In the genomic region with DNA sequence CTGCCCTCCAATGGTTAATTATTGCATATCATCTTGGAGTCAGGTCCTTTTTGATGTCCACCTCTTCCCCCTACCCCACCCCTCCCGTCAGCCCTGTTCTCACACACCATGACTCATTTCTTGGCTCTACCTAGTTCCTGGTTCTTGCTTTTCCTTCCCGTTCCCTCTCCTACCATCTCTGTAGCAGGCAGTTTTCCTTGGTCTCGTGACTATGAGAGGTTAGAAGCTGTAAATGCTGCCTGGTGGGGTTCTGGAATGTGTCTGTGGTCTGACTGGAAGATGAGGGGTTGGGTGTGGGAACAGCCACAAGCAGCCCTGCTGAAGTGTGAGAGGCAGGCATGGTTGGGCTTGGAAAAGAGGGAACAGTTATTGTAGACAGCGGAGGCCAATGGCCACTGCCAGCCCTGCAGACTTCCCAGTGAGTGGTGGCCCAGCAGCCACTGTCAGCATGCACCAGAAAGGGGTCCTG, we compare ENCODE assay signal across 1 cellular context.
TF ChIP-seq lines count a peak whose summit lies in the region.

No MANE protein-coding gene starts in this region.

TF ChIP-seq in GM23338, 12 proteins besides CTCF, POLR2A, EP300 and RAD21 (continued from another document):
- TF ChIP-seq, protein P1, sequence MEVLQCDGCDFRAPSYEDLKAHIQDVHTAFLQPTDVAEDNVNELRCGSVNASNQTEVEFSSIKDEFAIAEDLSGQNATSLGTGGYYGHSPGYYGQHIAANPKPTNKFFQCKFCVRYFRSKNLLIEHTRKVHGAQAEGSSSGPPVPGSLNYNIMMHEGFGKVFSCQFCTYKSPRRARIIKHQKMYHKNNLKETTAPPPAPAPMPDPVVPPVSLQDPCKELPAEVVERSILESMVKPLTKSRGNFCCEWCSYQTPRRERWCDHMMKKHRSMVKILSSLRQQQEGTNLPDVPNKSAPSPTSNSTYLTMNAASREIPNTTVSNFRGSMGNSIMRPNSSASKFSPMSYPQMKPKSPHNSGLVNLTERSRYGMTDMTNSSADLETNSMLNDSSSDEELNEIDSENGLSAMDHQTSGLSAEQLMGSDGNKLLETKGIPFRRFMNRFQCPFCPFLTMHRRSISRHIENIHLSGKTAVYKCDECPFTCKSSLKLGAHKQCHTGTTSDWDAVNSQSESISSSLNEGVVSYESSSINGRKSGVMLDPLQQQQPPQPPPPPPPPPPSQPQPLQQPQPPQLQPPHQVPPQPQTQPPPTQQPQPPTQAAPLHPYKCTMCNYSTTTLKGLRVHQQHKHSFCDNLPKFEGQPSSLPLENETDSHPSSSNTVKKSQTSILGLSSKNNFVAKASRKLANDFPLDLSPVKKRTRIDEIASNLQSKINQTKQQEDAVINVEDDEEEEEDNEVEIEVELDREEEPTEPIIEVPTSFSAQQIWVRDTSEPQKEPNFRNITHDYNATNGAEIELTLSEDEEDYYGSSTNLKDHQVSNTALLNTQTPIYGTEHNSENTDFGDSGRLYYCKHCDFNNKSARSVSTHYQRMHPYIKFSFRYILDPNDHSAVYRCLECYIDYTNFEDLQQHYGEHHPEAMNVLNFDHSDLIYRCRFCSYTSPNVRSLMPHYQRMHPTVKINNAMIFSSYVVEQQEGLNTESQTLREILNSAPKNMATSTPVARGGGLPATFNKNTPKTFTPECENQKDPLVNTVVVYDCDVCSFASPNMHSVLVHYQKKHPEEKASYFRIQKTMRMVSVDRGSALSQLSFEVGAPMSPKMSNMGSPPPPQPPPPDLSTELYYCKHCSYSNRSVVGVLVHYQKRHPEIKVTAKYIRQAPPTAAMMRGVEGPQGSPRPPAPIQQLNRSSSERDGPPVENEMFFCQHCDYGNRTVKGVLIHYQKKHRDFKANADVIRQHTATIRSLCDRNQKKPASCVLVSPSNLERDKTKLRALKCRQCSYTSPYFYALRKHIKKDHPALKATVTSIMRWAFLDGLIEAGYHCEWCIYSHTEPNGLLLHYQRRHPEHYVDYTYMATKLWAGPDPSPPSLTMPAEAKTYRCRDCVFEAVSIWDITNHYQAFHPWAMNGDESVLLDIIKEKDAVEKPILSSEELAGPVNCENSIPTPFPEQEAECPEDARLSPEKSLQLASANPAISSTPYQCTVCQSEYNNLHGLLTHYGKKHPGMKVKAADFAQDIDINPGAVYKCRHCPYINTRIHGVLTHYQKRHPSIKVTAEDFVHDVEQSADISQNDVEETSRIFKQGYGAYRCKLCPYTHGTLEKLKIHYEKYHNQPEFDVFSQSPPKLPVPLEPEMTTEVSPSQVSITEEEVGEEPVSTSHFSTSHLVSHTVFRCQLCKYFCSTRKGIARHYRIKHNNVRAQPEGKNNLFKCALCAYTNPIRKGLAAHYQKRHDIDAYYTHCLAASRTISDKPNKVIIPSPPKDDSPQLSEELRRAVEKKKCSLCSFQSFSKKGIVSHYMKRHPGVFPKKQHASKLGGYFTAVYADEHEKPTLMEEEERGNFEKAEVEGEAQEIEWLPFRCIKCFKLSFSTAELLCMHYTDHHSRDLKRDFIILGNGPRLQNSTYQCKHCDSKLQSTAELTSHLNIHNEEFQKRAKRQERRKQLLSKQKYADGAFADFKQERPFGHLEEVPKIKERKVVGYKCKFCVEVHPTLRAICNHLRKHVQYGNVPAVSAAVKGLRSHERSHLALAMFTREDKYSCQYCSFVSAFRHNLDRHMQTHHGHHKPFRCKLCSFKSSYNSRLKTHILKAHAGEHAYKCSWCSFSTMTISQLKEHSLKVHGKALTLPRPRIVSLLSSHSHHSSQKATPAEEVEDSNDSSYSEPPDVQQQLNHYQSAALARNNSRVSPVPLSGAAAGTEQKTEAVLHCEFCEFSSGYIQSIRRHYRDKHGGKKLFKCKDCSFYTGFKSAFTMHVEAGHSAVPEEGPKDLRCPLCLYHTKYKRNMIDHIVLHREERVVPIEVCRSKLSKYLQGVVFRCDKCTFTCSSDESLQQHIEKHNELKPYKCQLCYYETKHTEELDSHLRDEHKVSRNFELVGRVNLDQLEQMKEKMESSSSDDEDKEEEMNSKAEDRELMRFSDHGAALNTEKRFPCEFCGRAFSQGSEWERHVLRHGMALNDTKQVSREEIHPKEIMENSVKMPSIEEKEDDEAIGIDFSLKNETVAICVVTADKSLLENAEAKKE (CRISPR knock-in tag; IDR thresholded peaks at IDR 0.05) = no peak
